ENCODE assay signal across 7 cellular contexts in the genomic region with DNA sequence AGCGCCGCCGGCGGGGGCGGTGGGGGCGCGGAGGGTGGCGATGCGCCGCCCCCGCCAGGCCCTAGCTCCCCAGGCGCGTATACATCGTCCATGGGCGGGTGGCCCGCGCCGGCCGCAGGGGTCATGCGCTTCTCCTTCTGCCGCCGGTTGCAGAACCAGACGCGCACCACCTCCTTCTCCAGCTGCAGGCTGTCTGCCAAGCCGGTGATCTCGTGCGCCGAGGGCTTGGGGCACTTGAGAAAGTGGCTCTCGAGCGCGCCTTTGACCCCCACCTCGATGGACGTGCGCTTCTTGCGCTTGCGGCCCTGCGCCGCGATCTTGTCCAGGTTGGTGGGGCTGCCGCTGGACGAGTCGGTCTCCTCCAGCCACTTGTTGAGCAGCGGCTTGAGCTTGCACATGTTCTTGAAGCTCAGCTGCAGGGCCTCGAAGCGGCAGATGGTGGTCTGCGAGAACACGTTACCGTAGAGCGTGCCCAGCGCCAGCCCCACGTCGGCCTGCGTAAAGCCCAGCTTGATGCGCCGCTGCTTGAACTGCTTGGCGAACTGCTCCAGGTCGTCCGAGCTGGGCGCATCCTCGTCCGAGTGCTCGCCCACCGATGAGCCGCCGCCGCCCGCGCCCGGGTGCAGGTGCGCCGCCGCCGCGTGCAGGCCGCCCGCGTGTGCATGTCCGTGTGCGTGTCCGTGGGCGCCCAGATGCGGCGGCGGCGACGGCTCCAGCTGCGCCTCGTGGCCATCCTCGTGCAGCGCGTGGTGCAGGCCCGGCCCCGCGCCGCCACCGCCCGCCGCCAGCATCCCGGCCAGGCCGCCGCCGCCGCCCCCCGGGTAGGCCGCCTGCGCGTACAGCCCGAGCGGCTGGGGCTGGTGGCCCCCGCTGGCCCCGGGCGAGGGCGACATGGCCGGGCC. TPM values are rescaled to one million over a fixed set of nuclear protein-coding genes. Genes with fewer than 3 reads are reported as not detected.
A peak's percentile ranks its signal among the peaks of the same experiment; 100 is the strongest.
DNase-seq lines count a peak whose midpoint lies in the region; ATAC-seq, FAIRE-seq and TF ChIP-seq lines count a peak whose summit lies in the region.

No MANE protein-coding gene starts in this region.

- H3K36me3 ChIP-seq in HUES48 (ENCODE audit: control insufficient read depth, insufficient read depth, low read length) = 0 out of 2 replicates have a peak, but pooled peaks cover 8% of the 10 kb centered on the region
- no peaks in the 10 kb centered on the region for H3K36me3 ChIP-seq in GM12878 (ENCODE audit: control insufficient read depth in 2 of 2, insufficient read depth in 2 of 2, low read length in 1 of 2)

- H3K4me3 Mint-ChIP-seq in natural killer cell = peak overlapping the region; percentile 53

- no peaks in the 10 kb centered on the region for H3K9me3 Mint-ChIP-seq in natural killer cell

- H3K27ac Mint-ChIP-seq in natural killer cell = no peak overlapping the region

- TF ChIP-seq RAD21 in GM12878 (IDR thresholded peaks at IDR 0.05; ENCODE audit: insufficient read depth, low read depth, low read length) = no peak

- RAD21 ChIA-PET in GM12878 (lab: Charles Lee; ENCODE audit: unreplicated experiment) = interaction anchor here (2.9 to 3.4 kb wide), 2 partner anchors 16 to 18 kb away, joined by 14 to 20 read pairs; no protein-coding TSS in a partner anchor

- H2AFZ ChIP-seq in GM12878 (ENCODE audit: control insufficient read depth, low read depth, low read length) = no peak overlapping the region

- no peak for FAIRE-seq in GM12878 (lab: Jason Lieb, UNC)

- peaks cover 76% of the 10 kb centered on the region for H3K27me3 ChIP-seq in HUES48 (ENCODE audit: control insufficient read depth, insufficient read depth, low read length)
- peaks cover 9 to 13% of the 10 kb centered on the region in 2 experiments for H3K27me3 ChIP-seq in GM12878 (replicated peaks in 1 of 2; ENCODE audit: control insufficient read depth in 2 of 2, insufficient read depth in 2 of 2, low read length in 1 of 2)

- POLR2A ChIA-PET in GM12878 (lab: Charles Lee) = interaction anchor here (0.7 to 1.1 kb wide), 2 partner anchors 16 to 21 kb away, joined by 3 read pairs; no protein-coding TSS in a partner anchor

- intact Hi-C loops in GM12878 (cut with micrococcal nuclease; ENCODE audit: unreplicated experiment) = loop anchor here (2.0 kb wide), 1 partner anchor 541 kb away; no protein-coding TSS in a partner anchor
- intact Hi-C loops in natural killer cell (cut with micrococcal nuclease) = no loop called here

- TF ChIP-seq POLR2A in GM12878 (IDR thresholded peaks at IDR 0.05; ENCODE audit: low read depth, low read length) = no peak

- peak overlapping the region; percentile 66 for H3K4me3 ChIP-seq in HUES48 (ENCODE audit: low read depth, low read length)
- H3K4me3 ChIP-seq in GM12878 = no peak overlapping the region

- H3K9ac ChIP-seq in HUES48 (ENCODE audit: low read depth, low read length) = no peak overlapping the region
- no peak overlapping the region for H3K9ac ChIP-seq in GM12878 (ENCODE audit: control insufficient read depth, insufficient read depth, low read length)

- H3K79me2 ChIP-seq in GM12878 (ENCODE audit: control insufficient read depth, insufficient read depth, low read length) = no peaks in the 10 kb centered on the region

- 3% methylated on average over 72 of the region's 114 CpGs for WGBS in GM12878 (ENCODE audit: insufficient coverage, insufficient replicate concordance, low lambda C conversion rate, missing lambda C conversion rate)

- TF ChIP-seq EP300 in GM12878 (IDR thresholded peaks at IDR 0.05; ENCODE audit: borderline replicate concordance in 1 of 2, control insufficient read depth in 1 of 2, low read depth in 2 of 2, low read length in 2 of 2) = no peak

- BruUV-seq in GM12878 (replicated peaks; lab: Mats Ljungman, UMichigan) = no TSS peak

- TF ChIP-seq CTCF in GM12878 (IDR thresholded peaks at IDR 0.05 in 2 of 3, conservative IDR thresholded peaks at IDR 0.05 in 1 of 3; ENCODE audit: control insufficient read depth in 2 of 3, extremely low read depth in 1 of 3, insufficient read depth in 1 of 3, low read depth in 3 of 3, low read length in 3 of 3) = no peak
- no peak for TF ChIP-seq CTCF in natural killer cell (IDR thresholded peaks at IDR 0.05)

- H3K27ac ChIP-seq in HUES48 (ENCODE audit: low read depth, low read length) = no peak overlapping the region
- H3K27ac ChIP-seq in GM12878 (ENCODE audit: control insufficient read depth, insufficient read depth) = no peak overlapping the region

- SMC1A ChIA-PET in GM12878 (lab: Charles Lee; ENCODE audit: uncharacterized antibody, unreplicated experiment) = interaction anchor here (1.3 to 23.8 kb wide), 3 partner anchors 10 to 25 kb away, joined by 3 to 316 read pairs (median 5); no protein-coding TSS in a partner anchor

- in situ Hi-C loops in GM12878 (cut with MboI) = loop anchor here (25.0 kb wide), 1 partner anchor 542 kb away; no protein-coding TSS in a partner anchor

- H3K9me3 ChIP-seq in HUES48 (ENCODE audit: control insufficient read depth, insufficient read depth, low read length) (no peaks in the 10 kb centered on the region), GM12878 (replicated peaks; ENCODE audit: control insufficient read depth, insufficient read depth, low read length) (no peaks in the 10 kb centered on the region)

- DNase-seq in GM12878 (ENCODE audit: low read depth, low spot score) (no peak), natural killer cell (no peak), NCI-H1436 treated with DMSO at 0.1 percent for 48 hours (lab: John Stamatoyannopoulos, UW) (no peak)

- H3K27me3 Mint-ChIP-seq in natural killer cell (ENCODE audit: low read depth in 2 of 2) = peaks cover 24 to 34% of the 10 kb centered on the region in 2 donors

- CTCF ChIA-PET in GM12878 (lab: Yijun Ruan, JAX) = interaction anchor here (1.3 to 11.0 kb wide), 2 partner anchors 9 to 26 kb away, joined by 4 to 179 read pairs; no protein-coding TSS in a partner anchor

- H3K4me1 Mint-ChIP-seq in natural killer cell = peaks cover 9 to 22% of the 10 kb centered on the region in 2 donors

- no peaks in the 10 kb centered on the region for H3K36me3 Mint-ChIP-seq in natural killer cell

- ATAC-seq in GM19023 (IDR thresholded peaks at IDR 0.05; ENCODE audit: unreplicated experiment) = peak; percentile 5
- ATAC-seq in GM12878 = no peak
- ATAC-seq in natural killer cell = no peak
- ATAC-seq in HG03439 (IDR thresholded peaks at IDR 0.05; ENCODE audit: unreplicated experiment) = no peak
- no peak for ATAC-seq in GM21515 (IDR thresholded peaks at IDR 0.05; ENCODE audit: unreplicated experiment)

- H3K4me2 ChIP-seq in GM12878 (ENCODE audit: control insufficient read depth, insufficient read depth) = peak overlapping the region; percentile 74

- no peaks in the 10 kb centered on the region; the same call in 1 of the 2 replicates for H4K20me1 ChIP-seq in GM12878 (ENCODE audit: control insufficient read depth, insufficient read depth)

- H3K4me1 ChIP-seq in HUES48 (ENCODE audit: control insufficient read depth, insufficient read depth, low read length) = peaks cover 6% of the 10 kb centered on the region; the same call in 1 of the 2 replicates
- peaks cover 9% of the 10 kb centered on the region for H3K4me1 ChIP-seq in GM12878 (ENCODE audit: control insufficient read depth, insufficient read depth, low read length)

RNA-seq across cellular contexts. Expression of a gene that starts 0.9 kb away (rescaled TPM):
- 0.40 TPM in 1 of 2 replicates, not detected in the other for total RNA-seq in GM12878 (2013; cell fraction: nucleolus; rRNA removed)
- total RNA-seq in GM12878 (2014; rRNA removed) (0.23 and 0.38 TPM in 2 replicates), GM12878 (2014; rRNA removed; fragmentation: Illumina TruSeq; extraction: Trizol) (0.09 and 0.14 TPM in 2 replicates), GM12878 (2021) (0.38 and 0.53 TPM in 2 replicates), natural killer cell (under 1 TPM in 2 of 3 donors, not detected in 1; 0.12 to 0.15 TPM)
- polyA plus RNA-seq in GM12878 (2011; ENCODE audit: low read depth) = not detected
- polyA plus RNA-seq in GM12878 (2011; rRNA removed) (0.10 TPM in 1 of 2 replicates, not detected in the other), GM12878 (2014; fragmentation: Illumina TruSeq; extraction: Trizol) (0.09 and 0.13 TPM in 2 replicates), GM12878 (2014; fragmentation: Nextera tagmentation; extraction: Ambion mirVana) (under 1 TPM in 1 of 2 experiments, not detected in 1; 0.04 TPM), GM12878 (2014; rRNA removed) (0.15 and 0.53 TPM in 2 replicates), GM12878 (2016; fragmentation: Nextera tagmentation; extraction: Ambion mirVana) (not detected)
- polyA plus RNA-seq in GM12878 (2011; cell fraction: cytosol; rRNA removed) = 0.13 TPM in 2 replicates
- polyA plus RNA-seq in GM12878 (2011; cell fraction: nucleus; rRNA removed) = 0.34 and 0.53 TPM in 2 replicates
- 0.06 and 0.07 TPM in 2 replicates for polyA plus RNA-seq in GM12878 (2012)
- not detected in 2 replicates for polyA minus RNA-seq in GM12878 (2011; rRNA and poly(A)+ RNA removed)
- 0.42 TPM in 1 of 2 replicates, not detected in the other for polyA minus RNA-seq in GM12878 (2011; cell fraction: cytosol; rRNA and poly(A)+ RNA removed)
- polyA minus RNA-seq in GM12878 (2011; cell fraction: nucleus; rRNA and poly(A)+ RNA removed) = 0.24 and 0.38 TPM in 2 replicates

RNA-seq across cellular contexts. Expression of a gene that starts 33.1 kb away (rescaled TPM):
- total RNA-seq in GM12878 (2013; cell fraction: nucleolus; rRNA removed) = 27.6 and 31.6 TPM in 2 replicates
- total RNA-seq in GM12878 (2014; rRNA removed) (51.5 and 55.0 TPM in 2 replicates), GM12878 (2014; rRNA removed; fragmentation: Illumina TruSeq; extraction: Trizol) (77.8 and 78.1 TPM in 2 replicates), GM12878 (2021) (39.6 and 41.8 TPM in 2 replicates), natural killer cell (10 to 100 TPM; 13.4 to 20.7 (median 19.2) TPM)
- polyA plus RNA-seq in GM12878 (2011; ENCODE audit: low read depth) = 9.8 TPM
- polyA plus RNA-seq in GM12878 (2011; rRNA removed) (34.5 and 47.6 TPM in 2 replicates), GM12878 (2014; fragmentation: Illumina TruSeq; extraction: Trizol) (125 and 146 TPM in 2 replicates), GM12878 (2014; fragmentation: Nextera tagmentation; extraction: Ambion mirVana) (100 to 1,000 TPM in 1 of 2 experiments, 10 to 100 TPM in 1; 96.4 to 107 TPM), GM12878 (2014; rRNA removed) (54.9 and 57.2 TPM in 2 replicates), GM12878 (2016; fragmentation: Nextera tagmentation; extraction: Ambion mirVana) (10 to 100 TPM; 62.7 to 65.7 TPM)
- 15.4 and 18.0 TPM in 2 replicates for polyA plus RNA-seq in GM12878 (2011; cell fraction: cytosol; rRNA removed)
- polyA plus RNA-seq in GM12878 (2011; cell fraction: nucleus; rRNA removed) = 9.2 and 15.4 TPM in 2 replicates
- polyA plus RNA-seq in GM12878 (2012) = 19.1 and 19.2 TPM in 2 replicates
- 8.6 and 11.3 TPM in 2 replicates for polyA minus RNA-seq in GM12878 (2011; rRNA and poly(A)+ RNA removed)
- polyA minus RNA-seq in GM12878 (2011; cell fraction: cytosol; rRNA and poly(A)+ RNA removed) = 7.9 and 9.7 TPM in 2 replicates
- 7.7 and 12.4 TPM in 2 replicates for polyA minus RNA-seq in GM12878 (2011; cell fraction: nucleus; rRNA and poly(A)+ RNA removed)

RNA-seq across cellular contexts. Expression of a gene that starts 40.4 kb away (rescaled TPM):
- total RNA-seq in GM12878 (2013; cell fraction: nucleolus; rRNA removed) = 9.3 and 14.1 TPM in 2 replicates
- total RNA-seq in GM12878 (2014; rRNA removed) (8.1 and 8.9 TPM in 2 replicates), GM12878 (2014; rRNA removed; fragmentation: Illumina TruSeq; extraction: Trizol) (4.2 and 5.2 TPM in 2 replicates), GM12878 (2021) (11.5 and 13.9 TPM in 2 replicates), natural killer cell (10 to 100 TPM; 49.3 to 82.6 (median 53.6) TPM)
- polyA plus RNA-seq in GM12878 (2011; ENCODE audit: low read depth) = 4.2 TPM
- polyA plus RNA-seq in GM12878 (2011; rRNA removed) (0.53 and 1.3 TPM in 2 replicates), GM12878 (2014; fragmentation: Illumina TruSeq; extraction: Trizol) (3.9 and 9.2 TPM in 2 replicates), GM12878 (2014; fragmentation: Nextera tagmentation; extraction: Ambion mirVana) (1 to 10 TPM in 1 of 2 experiments, under 1 TPM in 1; 0.26 to 1.3 TPM), GM12878 (2014; rRNA removed) (7.7 and 10.3 TPM in 2 replicates), GM12878 (2016; fragmentation: Nextera tagmentation; extraction: Ambion mirVana) (10 to 100 TPM; 10.1 to 10.7 TPM)
- polyA plus RNA-seq in GM12878 (2011; cell fraction: cytosol; rRNA removed) = 2.2 and 2.6 TPM in 2 replicates
- polyA plus RNA-seq in GM12878 (2011; cell fraction: nucleus; rRNA removed) = 3.2 and 3.6 TPM in 2 replicates
- polyA plus RNA-seq in GM12878 (2012) = 9.1 and 13.9 TPM in 2 replicates
- 1.8 and 4.2 TPM in 2 replicates for polyA minus RNA-seq in GM12878 (2011; rRNA and poly(A)+ RNA removed)
- polyA minus RNA-seq in GM12878 (2011; cell fraction: cytosol; rRNA and poly(A)+ RNA removed) = 2.3 and 6.5 TPM in 2 replicates
- polyA minus RNA-seq in GM12878 (2011; cell fraction: nucleus; rRNA and poly(A)+ RNA removed) = 2.7 and 3.2 TPM in 2 replicates

RNA-seq across cellular contexts. Expression of a gene that starts 55.9 kb away (rescaled TPM):
- total RNA-seq in GM12878 (2013; cell fraction: nucleolus; rRNA removed) = 53.4 and 56.6 TPM in 2 replicates
- total RNA-seq in GM12878 (2014; rRNA removed) (83.7 and 106 TPM in 2 replicates), GM12878 (2014; rRNA removed; fragmentation: Illumina TruSeq; extraction: Trizol) (164 and 165 TPM in 2 replicates), GM12878 (2021) (72.3 and 78.9 TPM in 2 replicates), natural killer cell (10 to 100 TPM; 48.7 to 75.8 (median 71.1) TPM)
- 62.9 TPM for polyA plus RNA-seq in GM12878 (2011; ENCODE audit: low read depth)
- polyA plus RNA-seq in GM12878 (2011; rRNA removed) (76.5 and 110 TPM in 2 replicates), GM12878 (2014; fragmentation: Illumina TruSeq; extraction: Trizol) (170 and 185 TPM in 2 replicates), GM12878 (2014; fragmentation: Nextera tagmentation; extraction: Ambion mirVana) (100 to 1,000 TPM in 1 of 2 experiments, 10 to 100 TPM in 1; 86.0 to 133 TPM), GM12878 (2014; rRNA removed) (74.4 and 98.3 TPM in 2 replicates), GM12878 (2016; fragmentation: Nextera tagmentation; extraction: Ambion mirVana) (100 to 1,000 TPM; 154 to 155 TPM)
- polyA plus RNA-seq in GM12878 (2011; cell fraction: cytosol; rRNA removed) = 39.0 TPM in 2 replicates
- polyA plus RNA-seq in GM12878 (2011; cell fraction: nucleus; rRNA removed) = 40.8 and 53.3 TPM in 2 replicates
- polyA plus RNA-seq in GM12878 (2012) = 48.6 and 66.5 TPM in 2 replicates
- polyA minus RNA-seq in GM12878 (2011; rRNA and poly(A)+ RNA removed) = 42.9 and 53.5 TPM in 2 replicates
- polyA minus RNA-seq in GM12878 (2011; cell fraction: cytosol; rRNA and poly(A)+ RNA removed) = 31.5 and 45.2 TPM in 2 replicates
- 14.7 and 25.3 TPM in 2 replicates for polyA minus RNA-seq in GM12878 (2011; cell fraction: nucleus; rRNA and poly(A)+ RNA removed)
